Comparison of ENCODE assay signal across 9 cellular contexts in genomic region chr5:83474986-83475385, GRCh38. TPM values are rescaled to one million over a fixed set of nuclear protein-coding genes. Genes with fewer than 3 reads are reported as not detected.
DNase-seq lines count a peak whose midpoint lies in the region; ATAC-seq lines count a peak whose summit lies in the region.
"Had no signal": no experiment of that assay in that cellular context is flagged by ENCODE, and none has a peak within 500 bp of the region (broad histone marks: within the 10 kb centered on the region; RNA-seq: fewer than 3 reads in every experiment).

No MANE protein-coding gene starts in this region.

- no peak for ATAC-seq in GM18502 (IDR thresholded peaks at IDR 0.05; ENCODE audit: poor library complexity, unreplicated experiment)

- H3K4me1 ChIP-seq in thymus (ENCODE audit: control insufficient read depth, insufficient read depth, low read length), result peaks cover 26% of the 10 kb centered on the region

- intact Hi-C loops in activated CD4-positive, alpha-beta T cell treated with anti-CD3 and anti-CD28 coated beads, Interleukin-2, amount 10 ng/mL, durations not matched to agents 24 days and 14 days (cut with micrococcal nuclease), result loop anchor here (5.0 kb wide), 2 partner anchors 398 to 1123 kb away; partner anchors contain the start of genes TMEM167A and XRCC4

- peaks cover 47% of the 10 kb centered on the region for H3K27me3 ChIP-seq in thymus (ENCODE audit: control insufficient read depth, insufficient read depth)

- H3K9me3 ChIP-seq in thymus (ENCODE audit: control insufficient read depth), result peaks cover 7% of the 10 kb centered on the region

- H3K36me3 ChIP-seq in thymus (ENCODE audit: control insufficient read depth, insufficient read depth), result no peaks in the 10 kb centered on the region

- H3K36me3 Mint-ChIP-seq in activated CD4-positive, alpha-beta T cell treated with anti-CD3 and anti-CD28 coated beads, Interleukin-2, amount 10 ng/mL, durations not matched to agents 24 days and 14 days (ENCODE audit: low read depth), result no peaks in the 10 kb centered on the region

- no peaks in the 10 kb centered on the region for H3K9me3 Mint-ChIP-seq in activated CD4-positive, alpha-beta T cell treated with anti-CD3 and anti-CD28 coated beads, Interleukin-2, amount 10 ng/mL, durations not matched to agents 24 days and 14 days

- peaks cover 25% of the 10 kb centered on the region for H3K4me1 Mint-ChIP-seq in activated CD4-positive, alpha-beta T cell treated with anti-CD3 and anti-CD28 coated beads, Interleukin-2, amount 10 ng/mL, durations not matched to agents 24 days and 14 days

- H3K4me3 Mint-ChIP-seq in activated CD4-positive, alpha-beta T cell treated with anti-CD3 and anti-CD28 coated beads, Interleukin-2, amount 10 ng/mL, durations not matched to agents 24 days and 14 days, result peak overlapping the region; percentile 57

- no peak overlapping the region for H3K27ac Mint-ChIP-seq in activated CD4-positive, alpha-beta T cell treated with anti-CD3 and anti-CD28 coated beads, Interleukin-2, amount 10 ng/mL, durations not matched to agents 24 days and 14 days

- peak overlapping the region; percentile 34 for H3K27ac ChIP-seq in angular gyrus (ENCODE audit: low read depth, low read length)
- no peak overlapping the region for H3K27ac ChIP-seq in thymus (ENCODE audit: low read depth)

- WGBS in thymus, result 23% methylated on average over 8 of the region's 8 CpGs

- H3K27me3 Mint-ChIP-seq in activated CD4-positive, alpha-beta T cell treated with anti-CD3 and anti-CD28 coated beads, Interleukin-2, amount 10 ng/mL, durations not matched to agents 24 days and 14 days, result peaks cover 67% of the 10 kb centered on the region

- peak overlapping the region; percentile 50 for H3K4me3 ChIP-seq in thymus (ENCODE audit: low read length)

- DNase-seq in activated CD4-positive, alpha-beta T cell treated with anti-CD3 and anti-CD28 coated beads, Interleukin-2, amount 10 ng/mL, durations not matched to agents 24 days and 14 days, result no peak
- DNase-seq in activated CD4-positive, alpha-beta T cell treated with anti-CD3 and anti-CD28 coated beads for 1 hour, result no peak
- DNase-seq in left kidney (ENCODE audit: low read depth, low spot score) (peak; percentile 34), AML-193 (lab: John Stamatoyannopoulos, UW) (no peak)
- no peak for DNase-seq in activated CD4-positive, alpha-beta T cell treated with anti-CD3 and anti-CD28 coated beads for 4 hours

RNA-seq across cellular contexts. Expression of gene VCAN, which starts 3.4 kb away (rescaled TPM):
- 0.14 TPM in 1 of 2 replicates, not detected in the other for total RNA-seq in activated CD4-positive, alpha-beta T cell treated with anti-CD3 and anti-CD28 coated beads, Interleukin-2, amount 10 ng/mL, durations not matched to agents 24 days and 14 days
- polyA plus RNA-seq in thymus, result 7.0 TPM
- total RNA-seq: T-helper 2 cell treated with Interferon-gamma antibody and Interleukin-4, amounts not matched to agents 100 ng/mL and 5 ng/mL, for 36 hours had no signal
